In the genomic region with DNA sequence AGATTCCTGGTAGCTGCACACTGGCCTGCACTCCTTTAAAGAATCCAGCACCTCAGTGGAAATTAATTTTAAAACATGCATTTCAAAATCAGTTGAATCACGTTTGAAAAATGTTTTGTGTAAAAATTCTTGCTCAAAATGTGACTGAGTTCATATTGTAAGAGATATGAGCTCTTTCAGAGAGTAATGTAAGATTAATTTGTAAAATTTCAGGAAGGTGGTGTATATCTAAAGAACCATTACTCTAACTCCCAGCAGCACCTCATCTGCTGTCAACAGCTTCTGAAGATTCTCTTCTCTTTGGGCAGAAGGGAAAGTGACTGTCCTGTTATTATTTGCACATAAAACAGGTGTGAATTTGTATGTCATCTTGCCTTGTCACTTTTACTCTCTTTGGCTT, we compare ENCODE assay signal across 36 cellular contexts.
"Had no signal": no experiment of that assay in that cellular context is flagged by ENCODE, and none has a peak within 500 bp of the region (broad histone marks: within the 10 kb centered on the region; RNA-seq: fewer than 3 reads in every experiment).

No MANE protein-coding gene starts in this region.

- H3K27me3 ChIP-seq: adrenal gland, ascending aorta, breast epithelium, cardiac muscle cell, esophagus muscularis mucosa, foreskin keratinocyte, gastrocnemius medialis, heart right ventricle had no signal

- H3K27me3 Mint-ChIP-seq: activated B cell treated with CpG ODN at 0.5 μM for 24 hours; activated CD8-positive, alpha-beta T cell treated with anti-CD3 and anti-CD28 coated beads for 36 hours; activated naive CD4-positive, alpha-beta T cell treated with anti-CD3 and anti-CD28 coated beads, Interleukin-2, amount 50 U/mL, for 24 hours; activated naive CD8-positive, alpha-beta T cell treated with anti-CD3 and anti-CD28 coated beads for 36 hours; activated naive CD8-positive, alpha-beta T cell treated with anti-CD3 and anti-CD28 coated beads, Interleukin-2, amount 50 U/mL, for 24 hours; brain; central memory CD8-positive, alpha-beta T cell; effector memory CD8-positive, alpha-beta T cell; T-helper 17 cell had no signal

- DNase-seq: activated B cell treated with CpG ODN at 0.5 μM for 24 hours; activated CD4-positive, alpha-beta T cell treated with anti-CD3 and anti-CD28 coated beads for 48 hours; activated CD4-positive, alpha-beta T cell treated with anti-CD3 and anti-CD28 coated beads, Interleukin-2, amount 50 U/mL, for 1 hour; activated CD4-positive, alpha-beta T cell treated with anti-CD3 and anti-CD28 coated beads, Interleukin-2, amount 50 U/mL, for 48 hours; activated CD8-positive, alpha-beta memory T cell treated with anti-CD3 and anti-CD28 coated beads for 24 hours; activated CD8-positive, alpha-beta T cell treated with anti-CD3 and anti-CD28 coated beads for 36 hours; activated effector memory CD4-positive, alpha-beta T cell treated with anti-CD3 and anti-CD28 coated beads, Interleukin-2, amount 50 U/mL, for 16 hours; activated naive CD4-positive, alpha-beta T cell treated with anti-CD3 and anti-CD28 coated beads for 36 hours; activated naive CD8-positive, alpha-beta T cell treated with anti-CD3 and anti-CD28 coated beads for 36 hours; activated naive CD8-positive, alpha-beta T cell treated with anti-CD3 and anti-CD28 coated beads, Interleukin-2, amount 50 U/mL, for 24 hours; activated T-cell treated with anti-CD3 and anti-CD28 coated beads, Interleukin-2, amount 50 U/mL, for 1 hour; activated T-cell treated with anti-CD3 and anti-CD28 coated beads, Interleukin-2, amount 50 U/mL, for 48 hours; adrenal gland; cortex of kidney; effector CD4-positive, alpha-beta T cell; effector memory CD8-positive, alpha-beta T cell; erythroblast; foreskin keratinocyte; gastrocnemius medialis; glutamatergic neuron; heart right ventricle; T-helper 1 cell; T-helper 17 cell; T1000; WERI-Rb-1 had no signal

- H3K9me3 Mint-ChIP-seq: activated B cell treated with CpG ODN at 0.5 μM for 24 hours; activated CD8-positive, alpha-beta T cell treated with anti-CD3 and anti-CD28 coated beads for 36 hours; activated naive CD4-positive, alpha-beta T cell treated with anti-CD3 and anti-CD28 coated beads for 36 hours; activated naive CD4-positive, alpha-beta T cell treated with anti-CD3 and anti-CD28 coated beads, Interleukin-2, amount 50 U/mL, for 24 hours; activated naive CD8-positive, alpha-beta T cell treated with anti-CD3 and anti-CD28 coated beads for 36 hours; activated naive CD8-positive, alpha-beta T cell treated with anti-CD3 and anti-CD28 coated beads, Interleukin-2, amount 50 U/mL, for 24 hours; activated T-helper 1 cell treated with anti-CD3 and anti-CD28 coated beads, Interleukin-12 subunit alpha, Interleukin-12 subunit beta, Interleukin-2, Interleukin-4 antibody, amounts not matched to agents 30 ng/mL and 10 ng/mL and 1 ng/mL, durations not matched to agents 14 hours and 24 hours and 36 hours; activated T-helper 2 cell treated with anti-CD3 and anti-CD28 coated beads, Interferon-gamma antibody, Interleukin-2, Interleukin-4, amounts not matched to agents 10 μg/mL and 5 μg/mL and 100 μg/mL, durations not matched to agents 14 hours and 24 hours and 36 hours; brain; central memory CD8-positive, alpha-beta T cell; effector memory CD8-positive, alpha-beta T cell; T-helper 2 cell treated with Interferon-gamma antibody and Interleukin-4, amounts not matched to agents 5 μg/mL and 100 μg/mL, for 36 hours had no signal

- H3K36me3 Mint-ChIP-seq: activated naive CD8-positive, alpha-beta T cell treated with anti-CD3 and anti-CD28 coated beads for 36 hours; brain had no signal

- H3K4me1 ChIP-seq: ascending aorta, breast epithelium, foreskin keratinocyte had no signal

- H3K36me3 ChIP-seq: adrenal gland, breast epithelium, cardiac muscle cell, esophagus muscularis mucosa, gastrocnemius medialis, WERI-Rb-1 had no signal

- ATAC-seq: activated CD4-positive, CD25-positive, alpha-beta regulatory T cell treated with anti-CD3 and anti-CD28 coated beads, Interleukin-2, amount 50 U/mL, for 24 hours; activated CD8-positive, alpha-beta T cell treated with anti-CD3 and anti-CD28 coated beads for 36 hours; activated naive CD8-positive, alpha-beta T cell treated with anti-CD3 and anti-CD28 coated beads, Interleukin-2, amount 50 U/mL, for 24 hours; effector memory CD8-positive, alpha-beta T cell; foreskin keratinocyte; gastrocnemius medialis; heart right ventricle; T-helper 17 cell had no signal

- H3K4me3 ChIP-seq: adrenal gland, ascending aorta, breast epithelium, cardiac muscle cell, esophagus muscularis mucosa, gastrocnemius medialis, heart right ventricle had no signal

- H3K4me3 Mint-ChIP-seq: activated B cell treated with CpG ODN at 0.5 μM for 24 hours; activated CD8-positive, alpha-beta T cell treated with anti-CD3 and anti-CD28 coated beads for 36 hours; activated naive CD4-positive, alpha-beta T cell treated with anti-CD3 and anti-CD28 coated beads for 36 hours; activated naive CD4-positive, alpha-beta T cell treated with anti-CD3 and anti-CD28 coated beads, Interleukin-2, amount 50 U/mL, for 24 hours; activated naive CD8-positive, alpha-beta T cell treated with anti-CD3 and anti-CD28 coated beads for 36 hours; activated naive CD8-positive, alpha-beta T cell treated with anti-CD3 and anti-CD28 coated beads, Interleukin-2, amount 50 U/mL, for 24 hours; activated T-helper 1 cell treated with anti-CD3 and anti-CD28 coated beads, Interleukin-12 subunit alpha, Interleukin-12 subunit beta, Interleukin-2, Interleukin-4 antibody, amounts not matched to agents 30 ng/mL and 10 ng/mL and 1 ng/mL, durations not matched to agents 14 hours and 24 hours and 36 hours; brain; central memory CD8-positive, alpha-beta T cell; effector memory CD8-positive, alpha-beta T cell; T-helper 17 cell; T-helper 2 cell treated with Interferon-gamma antibody and Interleukin-4, amounts not matched to agents 5 μg/mL and 100 μg/mL, for 36 hours had no signal

- H3K27ac Mint-ChIP-seq: activated B cell treated with CpG ODN at 0.5 μM for 24 hours; activated CD8-positive, alpha-beta T cell treated with anti-CD3 and anti-CD28 coated beads for 36 hours; activated naive CD4-positive, alpha-beta T cell treated with anti-CD3 and anti-CD28 coated beads for 36 hours; activated naive CD4-positive, alpha-beta T cell treated with anti-CD3 and anti-CD28 coated beads, Interleukin-2, amount 50 U/mL, for 24 hours; activated naive CD8-positive, alpha-beta T cell treated with anti-CD3 and anti-CD28 coated beads for 36 hours; activated naive CD8-positive, alpha-beta T cell treated with anti-CD3 and anti-CD28 coated beads, Interleukin-2, amount 50 U/mL, for 24 hours; activated T-helper 1 cell treated with anti-CD3 and anti-CD28 coated beads, Interleukin-12 subunit alpha, Interleukin-12 subunit beta, Interleukin-2, Interleukin-4 antibody, amounts not matched to agents 30 ng/mL and 10 ng/mL and 1 ng/mL, durations not matched to agents 14 hours and 24 hours and 36 hours; activated T-helper 2 cell treated with anti-CD3 and anti-CD28 coated beads, Interferon-gamma antibody, Interleukin-2, Interleukin-4, amounts not matched to agents 10 μg/mL and 5 μg/mL and 100 μg/mL, durations not matched to agents 14 hours and 24 hours and 36 hours; brain; T-helper 17 cell; T-helper 2 cell treated with Interferon-gamma antibody and Interleukin-4, amounts not matched to agents 5 μg/mL and 100 μg/mL, for 36 hours had no signal

- H3K9me3 ChIP-seq: adrenal gland, ascending aorta, breast epithelium, esophagus muscularis mucosa, gastrocnemius medialis, heart right ventricle had no signal

- H3K27ac ChIP-seq: adrenal gland, ascending aorta, breast epithelium, cardiac muscle cell, esophagus muscularis mucosa, foreskin keratinocyte, gastrocnemius medialis, heart right ventricle, WERI-Rb-1 had no signal

- H3K4me1 Mint-ChIP-seq: activated B cell treated with CpG ODN at 0.5 μM for 24 hours; activated naive CD4-positive, alpha-beta T cell treated with anti-CD3 and anti-CD28 coated beads, Interleukin-2, amount 50 U/mL, for 24 hours; activated naive CD8-positive, alpha-beta T cell treated with anti-CD3 and anti-CD28 coated beads for 36 hours; activated naive CD8-positive, alpha-beta T cell treated with anti-CD3 and anti-CD28 coated beads, Interleukin-2, amount 50 U/mL, for 24 hours had no signal
